20 cellular contexts compared by ENCODE assay signal in the genomic region with DNA sequence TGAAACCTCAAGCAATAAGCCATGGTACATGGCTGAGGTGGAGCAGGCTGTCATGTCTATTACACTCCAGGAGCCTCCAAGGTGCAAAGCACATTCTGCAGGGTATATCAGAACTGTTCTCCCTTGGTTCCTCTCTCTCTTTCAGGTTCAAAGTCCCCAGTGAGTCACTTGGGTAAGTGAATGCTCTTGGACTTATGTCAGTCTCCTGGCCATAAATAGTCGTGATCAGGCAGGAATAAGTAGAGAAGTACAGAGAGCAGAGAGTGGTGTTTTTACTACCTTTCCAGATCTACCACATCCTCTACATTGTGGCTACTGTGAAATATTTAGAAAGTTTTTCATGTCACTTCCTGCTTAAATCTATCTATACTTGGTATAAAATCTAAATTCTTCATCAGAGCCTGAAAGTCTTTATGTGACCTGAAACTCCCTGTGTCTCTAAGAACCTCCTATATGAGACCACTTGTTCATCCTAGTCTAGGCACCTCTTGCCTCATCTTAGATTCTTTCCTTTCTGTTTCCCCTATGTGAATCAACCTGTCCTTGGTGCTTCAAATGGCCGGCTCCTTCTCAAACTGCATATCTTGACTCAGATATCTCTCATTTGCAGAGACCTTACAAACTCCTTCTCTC.
A peak's percentile ranks its signal among the peaks of the same experiment; 100 is the strongest.
DNase-seq lines count a peak whose midpoint lies in the region; ATAC-seq, FAIRE-seq and TF ChIP-seq lines count a peak whose summit lies in the region.
"Had no signal": no experiment of that assay in that cellular context is flagged by ENCODE, and none has a peak within 500 bp of the region (broad histone marks: within the 10 kb centered on the region; RNA-seq: fewer than 3 reads in every experiment).

No MANE protein-coding gene starts in this region.

- H3K4me3 ChIP-seq in GM12865 (ENCODE audit: low read depth, low read length) = no peak overlapping the region
- H3K4me3 ChIP-seq: upper lobe of right lung had no signal

- no TSS peak for BruUV-seq in Calu3 (replicated peaks; lab: Mats Ljungman, UMichigan)

- FAIRE-seq in urothelium cell line (lab: Jason Lieb, UNC) = no peak
- FAIRE-seq: H54 had no signal

- no peak overlapping the region for H3K4me3 Mint-ChIP-seq in effector memory CD8-positive, alpha-beta T cell
- no peak overlapping the region for H3K4me3 Mint-ChIP-seq in Calu3 (ENCODE audit: low read depth, unreplicated experiment)
- H3K4me3 Mint-ChIP-seq: activated T-helper 17 cell treated with anti-CD3 and anti-CD28 coated beads, Interleukin-2, amount 50 U/mL, for 72 hours had no signal

- ATAC-seq in GM19395 (IDR thresholded peaks at IDR 0.05; ENCODE audit: unreplicated experiment) = peak; percentile 73
- ATAC-seq in HG02884 (IDR thresholded peaks at IDR 0.05; ENCODE audit: unreplicated experiment) = peak; percentile 79
- no peak for ATAC-seq in GM19455 (IDR thresholded peaks at IDR 0.05; ENCODE audit: unreplicated experiment)
- ATAC-seq in effector memory CD8-positive, alpha-beta T cell (replicated peaks) = no peak
- ATAC-seq: activated T-helper 17 cell treated with anti-CD3 and anti-CD28 coated beads, Interleukin-2, amount 50 U/mL, for 72 hours; sciatic nerve; SK-N-SH treated with all-trans-retinoic acid at 6 μM for 48 hours; upper lobe of right lung had no signal

- H3K9me3 Mint-ChIP-seq in effector memory CD8-positive, alpha-beta T cell = peaks cover 1 to 3% of the 10 kb centered on the region in 2 donors
- H3K9me3 Mint-ChIP-seq in Calu3 (ENCODE audit: low read depth, unreplicated experiment) = no peaks in the 10 kb centered on the region

- no peaks in the 10 kb centered on the region for H3K36me3 Mint-ChIP-seq in effector memory CD8-positive, alpha-beta T cell (ENCODE audit: insufficient read depth)
- H3K36me3 Mint-ChIP-seq in Calu3 (ENCODE audit: insufficient read depth, unreplicated experiment) = no peaks in the 10 kb centered on the region

- CTCF ChIA-PET in Calu3 (lab: Charles Lee) = no interaction called here

- no peak overlapping the region for H3K27ac Mint-ChIP-seq in effector memory CD8-positive, alpha-beta T cell
- no peak overlapping the region for H3K27ac Mint-ChIP-seq in Calu3 (ENCODE audit: unreplicated experiment)
- H3K27ac Mint-ChIP-seq: activated T-helper 17 cell treated with anti-CD3 and anti-CD28 coated beads, Interleukin-2, amount 50 U/mL, for 72 hours had no signal

- H3K4me1 Mint-ChIP-seq in effector memory CD8-positive, alpha-beta T cell (ENCODE audit: low read depth in 2 of 2) = no peaks in the 10 kb centered on the region
- H3K4me1 Mint-ChIP-seq in Calu3 (ENCODE audit: low read depth, unreplicated experiment) = no peaks in the 10 kb centered on the region
- H3K4me1 Mint-ChIP-seq: activated T-helper 17 cell treated with anti-CD3 and anti-CD28 coated beads, Interleukin-2, amount 50 U/mL, for 72 hours had no signal

- no peaks in the 10 kb centered on the region for H3K27me3 Mint-ChIP-seq in effector memory CD8-positive, alpha-beta T cell
- no peaks in the 10 kb centered on the region for H3K27me3 Mint-ChIP-seq in Calu3 (ENCODE audit: unreplicated experiment)
- H3K27me3 Mint-ChIP-seq: activated T-helper 17 cell treated with anti-CD3 and anti-CD28 coated beads, Interleukin-2, amount 50 U/mL, for 72 hours had no signal

- intact Hi-C loops in Calu3 (cut with micrococcal nuclease; ENCODE audit: unreplicated experiment) = no loop called here

- TF ChIP-seq CTCF in GM12865 (IDR thresholded peaks at IDR 0.05; ENCODE audit: insufficient read depth, low read depth, low read length, missing control alignments) = no peak
- no peak for TF ChIP-seq CTCF in Calu3 (IDR thresholded peaks at IDR 0.05; ENCODE audit: unreplicated experiment)

- DNase-seq in GM12865 (ENCODE audit: low read depth) (peak; percentile 26), LoVo (ENCODE audit: low spot score) (peak; percentile 15), urothelium cell line (ENCODE audit: low spot score) (no peak), Calu3 (no peak)
- DNase-seq in effector memory CD8-positive, alpha-beta T cell = no peak
- DNase-seq: ACHN; amygdala; islet precursor cell; NCI-H1105 treated with DMSO at 0.1 percent for 48 hours; NCI-H345; OCI-M1; stimulated activated naive CD4-positive, alpha-beta T cell; upper lobe of right lung had no signal

Comparison
In these comparisons a context has a peak if more than half of its experiments do, and no peak if none do; other contexts are left out.
1. DNase-seq: peak in GM12865 (single experiment) and LoVo (single experiment); none in urothelium cell line (single experiment), effector memory CD8-positive, alpha-beta T cell (0 of 3) and Calu3 (single experiment).
2. ATAC-seq: peak in GM19395 (single experiment) and HG02884 (single experiment); none in GM19455 (single experiment) and effector memory CD8-positive, alpha-beta T cell (single experiment).